ENCODE assay signal across 25 cellular contexts in genomic region chr6:41189968-41190367, GRCh38. TPM values are rescaled to one million over a fixed set of nuclear protein-coding genes. Genes with fewer than 3 reads are reported as not detected.
DNase-seq lines count a peak whose midpoint lies in the region; ATAC-seq, FAIRE-seq and TF ChIP-seq lines count a peak whose summit lies in the region.
"Had no signal": no experiment of that assay in that cellular context is flagged by ENCODE, and none has a peak within 500 bp of the region (broad histone marks: within the 10 kb centered on the region; RNA-seq: fewer than 3 reads in every experiment).

No MANE protein-coding gene starts in this region.

- H3K9ac ChIP-seq in K562 (ENCODE audit: insufficient read depth in 1 of 2, low read depth in 2 of 2, low read length in 2 of 2), result no peak overlapping the region
- H3K9ac ChIP-seq: BLaER1 treated with 17β-estradiol and CSF1 and Interleukin-3, amounts not matched to agents 10 nM and 100 nM had no signal

- no peak for ATAC-seq in activated naive CD4-positive, alpha-beta T cell treated with anti-CD3 and anti-CD28 coated beads, Interleukin-2, amount 50 U/mL, for 72 hours
- ATAC-seq in K562, result no peak
- ATAC-seq in GM21526 (IDR thresholded peaks at IDR 0.05; ENCODE audit: low FRiP score, unreplicated experiment), result no peak
- ATAC-seq: PC-3, SK-N-SH treated with all-trans-retinoic acid at 6 μM for 48 hours had no signal

- no peaks in the 10 kb centered on the region for H3K4me1 ChIP-seq in HEK293 (ENCODE audit: control insufficient read depth, insufficient read depth, low read length)
- H3K4me1 ChIP-seq in K562 (replicated peaks in 1 of 2; ENCODE audit: control insufficient read depth in 2 of 2, insufficient read depth in 2 of 2, low read length in 2 of 2), result no peaks in the 10 kb centered on the region
- H3K4me1 ChIP-seq in neutrophil (ENCODE audit: control insufficient read depth in 1 of 2, insufficient read depth in 1 of 2, low read depth in 1 of 2, low read length in 1 of 2), result peaks cover 50 to 58% of the 10 kb centered on the region in 2 experiments

- peaks cover 10% of the 10 kb centered on the region for H3K9me3 Mint-ChIP-seq in activated naive CD4-positive, alpha-beta T cell treated with anti-CD3 and anti-CD28 coated beads for 36 hours
- H3K9me3 Mint-ChIP-seq in activated naive CD4-positive, alpha-beta T cell treated with anti-CD3 and anti-CD28 coated beads, Interleukin-2, amount 50 U/mL, for 72 hours, result peaks cover 4 to 6% of the 10 kb centered on the region in 2 donors
- H3K9me3 Mint-ChIP-seq: CD4-positive, alpha-beta T cell had no signal

- peak overlapping the region; percentile 57 for H3K27ac Mint-ChIP-seq in activated naive CD4-positive, alpha-beta T cell treated with anti-CD3 and anti-CD28 coated beads for 36 hours
- peak overlapping the region in 1 of 2 donors; percentile 69 for H3K27ac Mint-ChIP-seq in activated naive CD4-positive, alpha-beta T cell treated with anti-CD3 and anti-CD28 coated beads, Interleukin-2, amount 50 U/mL, for 72 hours
- H3K27ac Mint-ChIP-seq: CD4-positive, alpha-beta T cell had no signal

- H3K27ac ChIP-seq in HEK293 (ENCODE audit: extremely low read depth, low read depth, low read length), result no peak overlapping the region
- H3K27ac ChIP-seq in K562 (ENCODE audit: extremely low read depth, low read depth, low read length), result no peak overlapping the region
- peak overlapping the region; percentile 99 for H3K27ac ChIP-seq in neutrophil
- H3K27ac ChIP-seq: HL-60 had no signal

- WGBS in K562 (ENCODE audit: insufficient coverage, low coverage, missing lambda C conversion rate), result 4% methylated on average over 2 of the region's 2 CpGs

- no peaks in the 10 kb centered on the region for H3K79me2 ChIP-seq in K562 (ENCODE audit: control insufficient read depth, insufficient read depth, low read length)

- H3K27me3 Mint-ChIP-seq in activated naive CD4-positive, alpha-beta T cell treated with anti-CD3 and anti-CD28 coated beads for 36 hours (ENCODE audit: low read depth), result no peaks in the 10 kb centered on the region
- H3K27me3 Mint-ChIP-seq: CD4-positive, alpha-beta T cell had no signal

- CTCF ChIA-PET in activated naive CD4-positive, alpha-beta T cell treated with anti-CD3 and anti-CD28 coated beads for 36 hours (lab: Charles Lee), result interaction anchor here (0.7 to 1.4 kb wide), 6 partner anchors 8 to 130 kb away, joined by 3 to 4 read pairs (median 3); no protein-coding TSS in a partner anchor
- CTCF ChIA-PET in HEK293 (lab: Yijun Ruan, JAX), result interaction anchor here (0.6 to 3.6 kb wide), 3 partner anchors 8 to 88 kb away, joined by 3 to 19 read pairs (median 3); no protein-coding TSS in a partner anchor
- CTCF ChIA-PET in K562 (lab: Yijun Ruan, JAX; ENCODE audit: low intra/inter-chr PET ratio), result no interaction called here

- POLR2A ChIA-PET in HEK293 (lab: Yijun Ruan, JAX), result no interaction called here
- POLR2A ChIA-PET in K562 (lab: Yijun Ruan, JAX), result interaction anchor here (0.7 to 1.5 kb wide), 2 partner anchors 10 to 11 kb away, joined by 3 read pairs; partner anchors contain the start of gene TREML2

- DNase-seq in activated naive CD4-positive, alpha-beta T cell treated with anti-CD3 and anti-CD28 coated beads for 36 hours, result no peak
- no peak for DNase-seq in activated naive CD4-positive, alpha-beta T cell treated with anti-CD3 and anti-CD28 coated beads, Interleukin-2, amount 50 U/mL, for 72 hours (ENCODE audit: low spot score in 2 of 2)
- DNase-seq in K562 (ENCODE audit: extremely low read depth in 1 of 4, low spot score in 3 of 4), result no peak
- no peak for DNase-seq in NCI-H1092 treated with DMSO at 0.1 percent for 48 hours (lab: John Stamatoyannopoulos, UW)
- DNase-seq: AML-193; CD4-positive, alpha-beta T cell; DMS53; GOT3; HCEC 1CT; MG63; NCI-H2029; NCI-H446; NCI-H524 treated with DMSO at 0.1 percent for 48 hours; NCI-H774; PC-3 had no signal

- H3K4me3 ChIP-seq in HEK293 (ENCODE audit: low read depth, low read length) (no peak overlapping the region), K562 (no peak overlapping the region), neutrophil (ENCODE audit: low read depth in 1 of 2, low read length in 1 of 2) (no peak overlapping the region)
- H3K4me3 ChIP-seq: BLaER1 treated with 17β-estradiol and CSF1 and Interleukin-3, amounts not matched to agents 10 nM and 100 nM; MG63 had no signal

- H4K20me1 ChIP-seq in K562 (replicated peaks; ENCODE audit: control insufficient read depth, insufficient read depth, low read length), result no peaks in the 10 kb centered on the region
- H4K20me1 ChIP-seq: BLaER1 treated with 17β-estradiol and CSF1 and Interleukin-3, amounts not matched to agents 10 nM and 100 nM had no signal

- intact Hi-C loops in activated naive CD4-positive, alpha-beta T cell treated with anti-CD3 and anti-CD28 coated beads for 36 hours (cut with micrococcal nuclease), result no loop called here
- intact Hi-C loops in K562 (cut with micrococcal nuclease), result loop anchor here (5.0 kb wide), 1 partner anchor 127 kb away; no protein-coding TSS in a partner anchor

- peaks cover 17% of the 10 kb centered on the region for H3K36me3 Mint-ChIP-seq in activated naive CD4-positive, alpha-beta T cell treated with anti-CD3 and anti-CD28 coated beads for 36 hours (ENCODE audit: low read depth)
- H3K36me3 Mint-ChIP-seq in activated naive CD4-positive, alpha-beta T cell treated with anti-CD3 and anti-CD28 coated beads, Interleukin-2, amount 50 U/mL, for 72 hours, result peaks cover 4 to 12% of the 10 kb centered on the region in 2 donors

- no peak overlapping the region for H2AFZ ChIP-seq in K562 (ENCODE audit: low read depth, low read length)

- FAIRE-seq in K562 (lab: Jason Lieb, UNC), result no peak
- FAIRE-seq: A204.1 had no signal

- BruUV-seq in K562 (replicated peaks; lab: Mats Ljungman, UMichigan), result no TSS peak

- TF ChIP-seq CTCF in HEK293 (tag by site-specific recombination; IDR thresholded peaks at IDR 0.05) (no peak), K562 (IDR thresholded peaks at IDR 0.05 in 2 of 3, conservative IDR thresholded peaks at IDR 0.05 in 1 of 3; ENCODE audit: insufficient read depth in 2 of 3, low read depth in 1 of 3, low read length in 3 of 3) (no peak), neutrophil (IDR thresholded peaks at IDR 0.05) (no peak)

- TF ChIP-seq EP300 in K562 (IDR thresholded peaks at IDR 0.05; ENCODE audit: low read length), result no peak

- H3K4me2 ChIP-seq in K562 (ENCODE audit: insufficient read depth, low read length), result no peak overlapping the region
- H3K4me2 ChIP-seq: BLaER1 treated with 17β-estradiol and CSF1 and Interleukin-3, amounts not matched to agents 10 nM and 100 nM had no signal

- TF ChIP-seq POLR2A in K562 (conservative IDR thresholded peaks at IDR 0.05), result no peak

- in situ Hi-C loops in K562 (cut with MboI), result no loop called here

- H3K36me3 ChIP-seq in HEK293 (ENCODE audit: control insufficient read depth in 2 of 2, insufficient read depth in 1 of 2, low read length in 2 of 2) (no peaks in the 10 kb centered on the region), K562 (ENCODE audit: control insufficient read depth, insufficient read depth, low read length) (no peaks in the 10 kb centered on the region), neutrophil (peaks cover 48% of the 10 kb centered on the region)
- H3K36me3 ChIP-seq: MG63 had no signal

- no peak overlapping the region for H3K4me3 Mint-ChIP-seq in activated naive CD4-positive, alpha-beta T cell treated with anti-CD3 and anti-CD28 coated beads for 36 hours
- H3K4me3 Mint-ChIP-seq: CD4-positive, alpha-beta T cell had no signal

- H3K9me1 ChIP-seq in K562 (ENCODE audit: control insufficient read depth, insufficient read depth, low read length), result no peaks in the 10 kb centered on the region

- TF ChIP-seq RAD21 in K562 (CRISPR knock-in tag; conservative IDR thresholded peaks at IDR 0.05 in 1 of 2, IDR thresholded peaks at IDR 0.05 in 1 of 2), result no peak

- H3K4me1 Mint-ChIP-seq in activated naive CD4-positive, alpha-beta T cell treated with anti-CD3 and anti-CD28 coated beads for 36 hours (ENCODE audit: low read depth), result peaks cover 31% of the 10 kb centered on the region

- no peaks in the 10 kb centered on the region for H3K9me3 ChIP-seq in HEK293 (ENCODE audit: control insufficient read depth, insufficient read depth, low read depth, low read length)
- no peaks in the 10 kb centered on the region for H3K9me3 ChIP-seq in K562 (replicated peaks; ENCODE audit: control insufficient read depth, insufficient read depth, low read depth, low read length)
- H3K9me3 ChIP-seq in neutrophil, result no peaks in the 10 kb centered on the region
- H3K9me3 ChIP-seq: MG63 had no signal

- peaks cover 0 to 19% of the 10 kb centered on the region in 2 experiments; a peak in 4 of 5 replicates for H3K27me3 ChIP-seq in K562 (ENCODE audit: control insufficient read depth in 2 of 2, insufficient read depth in 2 of 2, low read length in 2 of 2)
- H3K27me3 ChIP-seq in neutrophil, result no peaks in the 10 kb centered on the region
- H3K27me3 ChIP-seq: BLaER1 treated with 17β-estradiol and CSF1 and Interleukin-3, amounts not matched to agents 10 nM and 100 nM; MG63 had no signal

RNA-seq across cellular contexts. Expression of gene TREML2, which starts 11.0 kb away (rescaled TPM):
- total RNA-seq in activated naive CD4-positive, alpha-beta T cell treated with anti-CD3 and anti-CD28 coated beads for 36 hours, result 10 to 100 TPM; 12.1 to 12.2 TPM
- 10 to 100 TPM in 1 of 2 donors, 1 to 10 TPM in 1; 2.0 to 11.0 TPM for total RNA-seq in activated naive CD4-positive, alpha-beta T cell treated with anti-CD3 and anti-CD28 coated beads, Interleukin-2, amount 50 U/mL, for 72 hours
- 1.7 and 1.9 TPM in 2 replicates for total RNA-seq in K562 (2011; cell fraction: chromatin; rRNA removed; ENCODE audit: low replicate concordance)
- 2.0 and 4.3 TPM in 2 replicates for total RNA-seq in K562 (2011; cell fraction: nucleolus; rRNA removed)
- total RNA-seq in K562 (2011; cell fraction: nucleoplasm; rRNA removed), result 3.6 and 4.0 TPM in 2 replicates
- total RNA-seq in K562 (2014; rRNA removed) (1.8 and 2.6 TPM in 2 replicates), K562 (2014; rRNA removed; fragmentation: Illumina TruSeq; extraction: Trizol) (1.2 and 1.4 TPM in 2 replicates), K562 (2015; rRNA removed; fragmentation: Illumina TruSeq; extraction: Trizol) (0.62 and 0.64 TPM in 2 replicates), K562 (2021) (1.9 and 2.2 TPM in 2 replicates)
- polyA plus RNA-seq in K562 (2011; rRNA removed) (0.34 and 0.86 TPM in 2 replicates), K562 (2014; fragmentation: Illumina TruSeq; extraction: Trizol) (2.9 and 3.3 TPM in 2 replicates), K562 (2014; fragmentation: Nextera tagmentation; extraction: Ambion mirVana) (under 1 TPM; 0.20 to 0.27 TPM), K562 (2014; rRNA removed) (1.3 and 1.6 TPM in 2 replicates)
- polyA plus RNA-seq in K562 (2011; cell fraction: cytosol; rRNA removed), result 0.34 and 1.5 TPM in 2 replicates
- 0.11 and 0.46 TPM in 2 replicates for polyA plus RNA-seq in K562 (2011; cell fraction: nucleus; rRNA removed)
- 2.1 and 7.3 TPM in 2 replicates for polyA plus RNA-seq in K562 (2012)
- polyA minus RNA-seq in K562 (2011; rRNA and poly(A)+ RNA removed), result 0.39 and 1.2 TPM in 2 replicates
- 0.76 TPM in 1 of 2 replicates, not detected in the other for polyA minus RNA-seq in K562 (2011; cell fraction: cytosol; rRNA and poly(A)+ RNA removed)
- polyA minus RNA-seq in K562 (2011; cell fraction: nucleus; rRNA and poly(A)+ RNA removed), result 0.11 and 0.54 TPM in 2 replicates
- total RNA-seq: Daoy, G401, LHCN-M2, PC-3 had no signal

RNA-seq across cellular contexts. Expression of gene TREM2, which starts 27.1 kb away (rescaled TPM):
- not detected for total RNA-seq in activated naive CD4-positive, alpha-beta T cell treated with anti-CD3 and anti-CD28 coated beads for 36 hours
- not detected for total RNA-seq in activated naive CD4-positive, alpha-beta T cell treated with anti-CD3 and anti-CD28 coated beads, Interleukin-2, amount 50 U/mL, for 72 hours
- total RNA-seq in K562 (2011; cell fraction: chromatin; rRNA removed; ENCODE audit: low replicate concordance), result not detected in 2 replicates
- total RNA-seq in K562 (2011; cell fraction: nucleolus; rRNA removed), result not detected in 2 replicates
- not detected in 2 replicates for total RNA-seq in K562 (2011; cell fraction: nucleoplasm; rRNA removed)
- total RNA-seq in K562 (2014; rRNA removed), result not detected in 2 replicates
- total RNA-seq in K562 (2014; rRNA removed; fragmentation: Illumina TruSeq; extraction: Trizol), result not detected in 2 replicates
- total RNA-seq in K562 (2015; rRNA removed; fragmentation: Illumina TruSeq; extraction: Trizol), result not detected in 2 replicates
- not detected in 2 replicates for total RNA-seq in K562 (2021)
- polyA plus RNA-seq in K562 (2011; rRNA removed), result not detected in 2 replicates
- not detected in 2 replicates for polyA plus RNA-seq in K562 (2011; cell fraction: cytosol; rRNA removed)
- polyA plus RNA-seq in K562 (2011; cell fraction: nucleus; rRNA removed), result not detected in 2 replicates
- not detected in 2 replicates for polyA plus RNA-seq in K562 (2012)
- not detected in 2 replicates for polyA plus RNA-seq in K562 (2014; fragmentation: Illumina TruSeq; extraction: Trizol)
- polyA plus RNA-seq in K562 (2014; fragmentation: Nextera tagmentation; extraction: Ambion mirVana), result not detected
- not detected in 2 replicates for polyA plus RNA-seq in K562 (2014; rRNA removed)
- polyA minus RNA-seq in K562 (2011; rRNA and poly(A)+ RNA removed), result not detected in 2 replicates
- polyA minus RNA-seq in K562 (2011; cell fraction: cytosol; rRNA and poly(A)+ RNA removed), result not detected in 2 replicates
- not detected in 2 replicates for polyA minus RNA-seq in K562 (2011; cell fraction: nucleus; rRNA and poly(A)+ RNA removed)
- total RNA-seq: CD4-positive, alpha-beta T cell; Daoy; G401; LHCN-M2; PC-3 had no signal

RNA-seq across cellular contexts. Expression of gene TREML1, which starts 35.8 kb away (rescaled TPM):
- total RNA-seq in activated naive CD4-positive, alpha-beta T cell treated with anti-CD3 and anti-CD28 coated beads for 36 hours, result not detected
- total RNA-seq in activated naive CD4-positive, alpha-beta T cell treated with anti-CD3 and anti-CD28 coated beads, Interleukin-2, amount 50 U/mL, for 72 hours, result not detected
- not detected in 2 replicates for total RNA-seq in K562 (2011; cell fraction: chromatin; rRNA removed; ENCODE audit: low replicate concordance)
- total RNA-seq in K562 (2011; cell fraction: nucleolus; rRNA removed), result not detected in 2 replicates
- not detected in 2 replicates for total RNA-seq in K562 (2011; cell fraction: nucleoplasm; rRNA removed)
- total RNA-seq in K562 (2014; rRNA removed) (not detected in 2 replicates), K562 (2014; rRNA removed; fragmentation: Illumina TruSeq; extraction: Trizol) (not detected in 2 replicates), K562 (2015; rRNA removed; fragmentation: Illumina TruSeq; extraction: Trizol) (not detected in 2 replicates), K562 (2021) (not detected in 2 replicates)
- polyA plus RNA-seq in K562 (2011; rRNA removed) (not detected in 2 replicates), K562 (2014; fragmentation: Illumina TruSeq; extraction: Trizol) (not detected in 2 replicates), K562 (2014; fragmentation: Nextera tagmentation; extraction: Ambion mirVana) (not detected), K562 (2014; rRNA removed) (not detected in 2 replicates)
- polyA plus RNA-seq in K562 (2011; cell fraction: cytosol; rRNA removed), result not detected in 2 replicates
- not detected in 2 replicates for polyA plus RNA-seq in K562 (2011; cell fraction: nucleus; rRNA removed)
- polyA plus RNA-seq in K562 (2012), result not detected in 2 replicates
- polyA minus RNA-seq in K562 (2011; rRNA and poly(A)+ RNA removed), result not detected in 2 replicates
- not detected in 2 replicates for polyA minus RNA-seq in K562 (2011; cell fraction: cytosol; rRNA and poly(A)+ RNA removed)
- not detected in 2 replicates for polyA minus RNA-seq in K562 (2011; cell fraction: nucleus; rRNA and poly(A)+ RNA removed)
- total RNA-seq: CD4-positive, alpha-beta T cell; Daoy; G401; LHCN-M2; PC-3 had no signal

RNA-seq across cellular contexts. Expression of gene TREML4, which starts 38.2 kb away (rescaled TPM):
- total RNA-seq in activated naive CD4-positive, alpha-beta T cell treated with anti-CD3 and anti-CD28 coated beads for 36 hours, result not detected
- not detected for total RNA-seq in activated naive CD4-positive, alpha-beta T cell treated with anti-CD3 and anti-CD28 coated beads, Interleukin-2, amount 50 U/mL, for 72 hours
- total RNA-seq in K562 (2011; cell fraction: chromatin; rRNA removed; ENCODE audit: low replicate concordance), result not detected in 2 replicates
- total RNA-seq in K562 (2011; cell fraction: nucleolus; rRNA removed), result not detected in 2 replicates
- total RNA-seq in K562 (2011; cell fraction: nucleoplasm; rRNA removed), result not detected in 2 replicates
- total RNA-seq in K562 (2014; rRNA removed) (not detected in 2 replicates), K562 (2014; rRNA removed; fragmentation: Illumina TruSeq; extraction: Trizol) (not detected in 2 replicates), K562 (2015; rRNA removed; fragmentation: Illumina TruSeq; extraction: Trizol) (not detected in 2 replicates), K562 (2021) (not detected in 2 replicates)
- polyA plus RNA-seq in K562 (2011; rRNA removed) (not detected in 2 replicates), K562 (2014; fragmentation: Illumina TruSeq; extraction: Trizol) (not detected in 2 replicates), K562 (2014; fragmentation: Nextera tagmentation; extraction: Ambion mirVana) (not detected), K562 (2014; rRNA removed) (not detected in 2 replicates)
- not detected in 2 replicates for polyA plus RNA-seq in K562 (2011; cell fraction: cytosol; rRNA removed)
- polyA plus RNA-seq in K562 (2011; cell fraction: nucleus; rRNA removed), result not detected in 2 replicates
- not detected in 2 replicates for polyA plus RNA-seq in K562 (2012)
- not detected in 2 replicates for polyA minus RNA-seq in K562 (2011; rRNA and poly(A)+ RNA removed)
- polyA minus RNA-seq in K562 (2011; cell fraction: cytosol; rRNA and poly(A)+ RNA removed), result not detected in 2 replicates
- not detected in 2 replicates for polyA minus RNA-seq in K562 (2011; cell fraction: nucleus; rRNA and poly(A)+ RNA removed)
- total RNA-seq: CD4-positive, alpha-beta T cell; Daoy; G401; LHCN-M2; PC-3 had no signal
